1 cellular context compared by ENCODE assay signal in genomic region chr2:189050110-189050712, GRCh38.
TF ChIP-seq lines count a peak whose summit lies in the region.

No MANE protein-coding gene starts in this region.

TF ChIP-seq in HepG2, 621 proteins besides CTCF, POLR2A, EP300 and RAD21 (continued from another document and continues in another):
- TF ChIP-seq ZNF280D (CRISPR knock-in tag; IDR thresholded peaks at IDR 0.05) (no peak), MAFG (CRISPR knock-in tag; IDR thresholded peaks at IDR 0.05) (no peak), KLF16 (CRISPR knock-in tag; IDR thresholded peaks at IDR 0.05) (0 out of 4 replicates have a peak, but pooled peaks of 1 of the 2 experiments have one; percentile 79), ZNF432 (CRISPR knock-in tag; IDR thresholded peaks at IDR 0.05; ENCODE audit: borderline replicate concordance) (no peak), ZNF615 (CRISPR knock-in tag; IDR thresholded peaks at IDR 0.05; ENCODE audit: borderline replicate concordance) (no peak), HIC2 (CRISPR knock-in tag; IDR thresholded peaks at IDR 0.05; ENCODE audit: low read depth) (peak; percentile 95), TP53 (CRISPR knock-in tag; conservative IDR thresholded peaks at IDR 0.05) (no peak), SOX6 (IDR thresholded peaks at IDR 0.05) (no peak), SOX6 (CRISPR knock-in tag; IDR thresholded peaks at IDR 0.05) (peak; percentile 86), SP1 (IDR thresholded peaks at IDR 0.05) (no peak), SP1 (CRISPR knock-in tag; IDR thresholded peaks at IDR 0.05) (no peak), ATRX (CRISPR knock-in tag; IDR thresholded peaks at IDR 0.05; ENCODE audit: borderline replicate concordance) (no peak), HNRNPUL1 (IDR thresholded peaks at IDR 0.05; ENCODE audit: low read depth, low read length) (no peak), CCDC6 (CRISPR knock-in tag; IDR thresholded peaks at IDR 0.05) (peak; percentile 45; the same call in 1 of the 2 replicates), DPF2 (CRISPR knock-in tag; IDR thresholded peaks at IDR 0.05; ENCODE audit: borderline replicate concordance, low read depth) (peak; percentile 87), ZNF687 (CRISPR knock-in tag; IDR thresholded peaks at IDR 0.05) (peak; percentile 63), CHD2 (IDR thresholded peaks at IDR 0.05; ENCODE audit: low read depth, low read length) (no peak), ZNF569 (CRISPR knock-in tag; IDR thresholded peaks at IDR 0.05; ENCODE audit: borderline replicate concordance) (no peak), RFXANK (CRISPR knock-in tag; IDR thresholded peaks at IDR 0.05) (no peak), HNF4A (CRISPR knock-in tag; IDR thresholded peaks at IDR 0.05) (peak; percentile 69), ZNF207 (IDR thresholded peaks at IDR 0.05; ENCODE audit: borderline replicate concordance) (no peak), E2F5 (CRISPR knock-in tag; conservative IDR thresholded peaks at IDR 0.05) (no peak), MZF1 (CRISPR knock-in tag; IDR thresholded peaks at IDR 0.05; ENCODE audit: borderline replicate concordance) (no peak), RXRB (CRISPR knock-in tag; IDR thresholded peaks at IDR 0.05; ENCODE audit: borderline replicate concordance) (peak; percentile 89; the same call in 1 of the 2 replicates), NFATC3 (CRISPR knock-in tag; IDR thresholded peaks at IDR 0.05) (no peak), RFXAP (CRISPR knock-in tag; IDR thresholded peaks at IDR 0.05; ENCODE audit: borderline replicate concordance) (no peak), ZNF292 (CRISPR knock-in tag; IDR thresholded peaks at IDR 0.05; ENCODE audit: borderline replicate concordance, low read depth) (no peak), ZNF703 (CRISPR knock-in tag; IDR thresholded peaks at IDR 0.05; ENCODE audit: borderline replicate concordance) (peak; percentile 69; the same call in 1 of the 2 replicates), ZNF607 (CRISPR knock-in tag; IDR thresholded peaks at IDR 0.05; ENCODE audit: borderline replicate concordance) (no peak), TCF7 (IDR thresholded peaks at IDR 0.05; ENCODE audit: low read depth) (peak; percentile 99), ZFX (CRISPR knock-in tag; IDR thresholded peaks at IDR 0.05; ENCODE audit: low read depth) (peak; percentile 61), FOXM1 (CRISPR knock-in tag; IDR thresholded peaks at IDR 0.05) (no peak), LCORL (IDR thresholded peaks at IDR 0.05) (peak; percentile 69; the same call in 1 of the 2 replicates), LCORL (CRISPR knock-in tag; IDR thresholded peaks at IDR 0.05) (0 out of 2 replicates have a peak, but pooled peaks have one; percentile 48), ZNF331 (CRISPR knock-in tag; IDR thresholded peaks at IDR 0.05) (peak; percentile 35; the same call in 1 of the 2 replicates), PAF1 (CRISPR knock-in tag; IDR thresholded peaks at IDR 0.05) (no peak), ELF3 (CRISPR knock-in tag; IDR thresholded peaks at IDR 0.05) (peak; percentile 70), THAP7 (CRISPR knock-in tag; IDR thresholded peaks at IDR 0.05) (no peak), SAFB2 (CRISPR knock-in tag; IDR thresholded peaks at IDR 0.05; ENCODE audit: borderline replicate concordance, low read depth) (no peak), NPAS2 (CRISPR knock-in tag; IDR thresholded peaks at IDR 0.05; ENCODE audit: borderline replicate concordance) (no peak), TEAD3 (CRISPR knock-in tag; optimal IDR thresholded peaks at IDR 0.05; ENCODE audit: borderline replicate concordance) (peak; percentile 93), GPBP1L1 (CRISPR knock-in tag; IDR thresholded peaks at IDR 0.05) (no peak), ELF4 (CRISPR knock-in tag; IDR thresholded peaks at IDR 0.05; ENCODE audit: borderline replicate concordance) (no peak), FOXA3 (CRISPR knock-in tag; IDR thresholded peaks at IDR 0.05) (peak; percentile 99), RARA (CRISPR knock-in tag; IDR thresholded peaks at IDR 0.05) (peak; percentile 94), NFKBIZ (CRISPR knock-in tag; IDR thresholded peaks at IDR 0.05) (no peak; the same call in 1 of the 2 replicates), MEIS2 (CRISPR knock-in tag; IDR thresholded peaks at IDR 0.05) (0 out of 2 replicates have a peak, but pooled peaks have one; percentile 42), ZNF629 (CRISPR knock-in tag; conservative IDR thresholded peaks at IDR 0.05) (no peak), PAWR (CRISPR knock-in tag; IDR thresholded peaks at IDR 0.05; ENCODE audit: borderline replicate concordance) (no peak), ZNF639 (CRISPR knock-in tag; conservative IDR thresholded peaks at IDR 0.05) (peak; percentile 19; the same call in 1 of the 2 replicates), ZNF749 (CRISPR knock-in tag; IDR thresholded peaks at IDR 0.05; ENCODE audit: borderline replicate concordance) (no peak), ZNF232 (CRISPR knock-in tag; IDR thresholded peaks at IDR 0.05; ENCODE audit: borderline replicate concordance) (no peak), MTA1 (CRISPR knock-in tag; IDR thresholded peaks at IDR 0.05; ENCODE audit: borderline replicate concordance) (peak; percentile 75; the same call in 1 of the 2 replicates), FOXO1 (CRISPR knock-in tag; IDR thresholded peaks at IDR 0.05) (peak; percentile 28; the same call in 1 of the 2 replicates), MXD4 (CRISPR knock-in tag; IDR thresholded peaks at IDR 0.05) (no peak), ZNF263 (CRISPR knock-in tag; IDR thresholded peaks at IDR 0.05) (peak; percentile 18; the same call in 1 of the 2 replicates), HHEX (CRISPR knock-in tag; IDR thresholded peaks at IDR 0.05) (peak; percentile 97), CBX5 (CRISPR knock-in tag; IDR thresholded peaks at IDR 0.05; ENCODE audit: borderline replicate concordance) (peak; percentile 75; the same call in 1 of the 2 replicates), SRSF1 (optimal IDR thresholded peaks at IDR 0.05; ENCODE audit: low read depth, low read length) (no peak), MLX (CRISPR knock-in tag; IDR thresholded peaks at IDR 0.05) (peak; percentile 61), ZNF136 (CRISPR knock-in tag; IDR thresholded peaks at IDR 0.05; ENCODE audit: low read depth) (no peak; the same call in 1 of the 2 replicates), ZNF225 (CRISPR knock-in tag; IDR thresholded peaks at IDR 0.05) (no peak)
